In genomic region chr12:623865-624372, GRCh38 we compare ENCODE assay signal across 25 cellular contexts. TPM values are rescaled to one million over a fixed set of nuclear protein-coding genes. Genes with fewer than 3 reads are reported as not detected.
A peak's percentile ranks its signal among the peaks of the same experiment; 100 is the strongest.
DNase-seq lines count a peak whose midpoint lies in the region; ATAC-seq and TF ChIP-seq lines count a peak whose summit lies in the region.
"Had no signal": no experiment of that assay in that cellular context is flagged by ENCODE, and none has a peak within 500 bp of the region (broad histone marks: within the 10 kb centered on the region; RNA-seq: fewer than 3 reads in every experiment).

No MANE protein-coding gene starts in this region.

- no peak overlapping the region for H3K4me3 Mint-ChIP-seq in activated naive CD4-positive, alpha-beta T cell treated with anti-CD3 and anti-CD28 coated beads, Interleukin-2, amount 10 ng/mL, durations not matched to agents 7 days and 5 days
- no peak overlapping the region for H3K4me3 Mint-ChIP-seq in CD4-positive, alpha-beta T cell
- H3K4me3 Mint-ChIP-seq in WTC11 = no peak overlapping the region
- H3K4me3 Mint-ChIP-seq: IgD-negative memory B cell had no signal

- H3K36me3 ChIP-seq in neutrophil = peaks cover 6% of the 10 kb centered on the region
- H3K36me3 ChIP-seq: BLaER1, cardiac muscle cell, thoracic aorta had no signal

- no peak overlapping the region for H3K27ac ChIP-seq in CD4-positive, alpha-beta T cell (ENCODE audit: low read depth, low read length)
- H3K27ac ChIP-seq in neutrophil = peak overlapping the region; percentile 95
- H3K27ac ChIP-seq: BLaER1, cardiac muscle cell, SK-N-MC, thoracic aorta had no signal

- peak overlapping the region in 1 of 2 experiments; percentile 37 for H3K4me3 ChIP-seq in neutrophil (ENCODE audit: low read depth in 1 of 2, low read length in 1 of 2)
- H3K4me3 ChIP-seq: BLaER1, cardiac muscle cell, SK-N-MC, thoracic aorta had no signal

- no peak for DNase-seq in activated naive CD4-positive, alpha-beta T cell treated with anti-CD3 and anti-CD28 coated beads, Interleukin-2, amount 10 ng/mL, durations not matched to agents 7 days and 5 days
- no peak for DNase-seq in activated naive CD4-positive, alpha-beta T cell treated with anti-CD3 and anti-CD28 coated beads, Interleukin-2, amount 50 U/mL, for 16 hours
- no peak for DNase-seq in CD4-positive, alpha-beta T cell
- no peak for DNase-seq in WTC11 (ENCODE audit: low spot score)
- DNase-seq in GM13976 (ENCODE audit: low spot score) = no peak
- no peak for DNase-seq in hypothalamus (lab: John Stamatoyannopoulos, UW)
- DNase-seq: activated CD4-positive, alpha-beta T cell treated with anti-CD3 and anti-CD28 coated beads, Interleukin-2, amount 50 U/mL, for 48 hours; activated CD8-positive, alpha-beta memory T cell treated with anti-CD3 and anti-CD28 coated beads, Interleukin-2, amount 50 U/mL, for 4 hours; aorta; cortex of kidney; mesenchymal stem cell; NCI-H1092 treated with DMSO at 0.1 percent for 48 hours; NCI-H2029; NCI-H526 treated with DMSO at 0.1 percent for 48 hours; RPMI8226; stimulated activated CD4-positive, alpha-beta T cell treated with anti-CD3 and anti-CD28 coated beads, Interleukin-4, amount 100 ng/mL, for 1 hour; stimulated activated naive CD4-positive, alpha-beta T cell had no signal

- peaks cover 51% of the 10 kb centered on the region for H3K4me1 Mint-ChIP-seq in activated naive CD4-positive, alpha-beta T cell treated with anti-CD3 and anti-CD28 coated beads, Interleukin-2, amount 10 ng/mL, durations not matched to agents 7 days and 5 days
- H3K4me1 Mint-ChIP-seq in CD4-positive, alpha-beta T cell (ENCODE audit: low read depth) = peaks cover 54% of the 10 kb centered on the region
- H3K4me1 Mint-ChIP-seq in WTC11 = peaks cover 29% of the 10 kb centered on the region

- TF ChIP-seq CTCF in CD4-positive, alpha-beta T cell (IDR thresholded peaks at IDR 0.05) = no peak
- TF ChIP-seq CTCF in WTC11 (IDR thresholded peaks at IDR 0.05) = no peak
- TF ChIP-seq CTCF in neutrophil (IDR thresholded peaks at IDR 0.05) = no peak
- no peak for TF ChIP-seq CTCF in GM13976 (IDR thresholded peaks at IDR 0.05; ENCODE audit: borderline replicate concordance, control extremely low read depth, extremely low read depth, insufficient read depth, missing control alignments)

- no peaks in the 10 kb centered on the region for H3K27me3 ChIP-seq in CD4-positive, alpha-beta T cell (ENCODE audit: control insufficient read depth, insufficient read depth, low read length)
- no peaks in the 10 kb centered on the region for H3K27me3 ChIP-seq in neutrophil
- H3K27me3 ChIP-seq: BLaER1, cardiac muscle cell had no signal

- peak overlapping the region; percentile 16 for H3K27ac Mint-ChIP-seq in activated naive CD4-positive, alpha-beta T cell treated with anti-CD3 and anti-CD28 coated beads, Interleukin-2, amount 10 ng/mL, durations not matched to agents 7 days and 5 days
- peak overlapping the region; percentile 18 for H3K27ac Mint-ChIP-seq in CD4-positive, alpha-beta T cell
- no peak overlapping the region for H3K27ac Mint-ChIP-seq in WTC11
- H3K27ac Mint-ChIP-seq: IgD-negative memory B cell had no signal

- H3K27me3 Mint-ChIP-seq in activated naive CD4-positive, alpha-beta T cell treated with anti-CD3 and anti-CD28 coated beads, Interleukin-2, amount 10 ng/mL, durations not matched to agents 7 days and 5 days = no peaks in the 10 kb centered on the region
- H3K27me3 Mint-ChIP-seq in CD4-positive, alpha-beta T cell = no peaks in the 10 kb centered on the region
- no peaks in the 10 kb centered on the region for H3K27me3 Mint-ChIP-seq in WTC11 (ENCODE audit: low read depth)
- H3K27me3 Mint-ChIP-seq: IgD-negative memory B cell had no signal

- no peaks in the 10 kb centered on the region for H3K36me3 Mint-ChIP-seq in activated naive CD4-positive, alpha-beta T cell treated with anti-CD3 and anti-CD28 coated beads, Interleukin-2, amount 10 ng/mL, durations not matched to agents 7 days and 5 days
- no peaks in the 10 kb centered on the region for H3K36me3 Mint-ChIP-seq in CD4-positive, alpha-beta T cell (ENCODE audit: low read depth)
- H3K36me3 Mint-ChIP-seq in WTC11 = no peaks in the 10 kb centered on the region
- H3K36me3 Mint-ChIP-seq: activated naive CD4-positive, alpha-beta T cell treated with anti-CD3 and anti-CD28 coated beads, Interleukin-2, amount 50 U/mL, for 72 hours had no signal

- ATAC-seq in CD4-positive, alpha-beta T cell (ENCODE audit: poor library complexity) = no peak
- peak; percentile 85 for ATAC-seq in WTC11
- no peak for ATAC-seq in GM18868 (IDR thresholded peaks at IDR 0.05; ENCODE audit: unreplicated experiment)

- CTCF ChIA-PET in activated naive CD4-positive, alpha-beta T cell treated with anti-CD3 and anti-CD28 coated beads, Interleukin-2, amount 10 ng/mL, durations not matched to agents 7 days and 5 days (lab: Charles Lee) = interaction anchor here (0.6 to 3.0 kb wide), 4 partner anchors 9 to 191 kb away, joined by 3 to 12 read pairs (median 4); partner anchors contain the start of gene WNK1
- CTCF ChIA-PET in CD4-positive, alpha-beta T cell (lab: Charles Lee) = interaction anchor here (0.9 kb wide), 1 partner anchor 48 kb away, joined by 4 read pairs; no protein-coding TSS in a partner anchor
- CTCF ChIA-PET in WTC11 (lab: Charles Lee) = interaction anchor here (1.0 to 2.1 kb wide), 4 partner anchors 47 to 131 kb away, joined by 3 to 12 read pairs (median 4); partner anchors contain the start of gene WNK1

- H3K9me3 Mint-ChIP-seq in activated naive CD4-positive, alpha-beta T cell treated with anti-CD3 and anti-CD28 coated beads, Interleukin-2, amount 10 ng/mL, durations not matched to agents 7 days and 5 days = no peaks in the 10 kb centered on the region
- H3K9me3 Mint-ChIP-seq in CD4-positive, alpha-beta T cell = no peaks in the 10 kb centered on the region
- H3K9me3 Mint-ChIP-seq in WTC11 = no peaks in the 10 kb centered on the region
- H3K9me3 Mint-ChIP-seq: activated naive CD4-positive, alpha-beta T cell treated with anti-CD3 and anti-CD28 coated beads, Interleukin-2, amount 50 U/mL, for 72 hours; IgD-negative memory B cell had no signal

- POLR2A ChIA-PET in CD4-positive, alpha-beta T cell (lab: Charles Lee) = no interaction called here
- POLR2A ChIA-PET in WTC11 (lab: Charles Lee) = no interaction called here

- H3K4me1 ChIP-seq in neutrophil (ENCODE audit: control insufficient read depth in 1 of 2, insufficient read depth in 1 of 2, low read depth in 1 of 2, low read length in 1 of 2) = peaks cover 71 to 82% of the 10 kb centered on the region in 2 experiments

- no peaks in the 10 kb centered on the region for H3K9me3 ChIP-seq in CD4-positive, alpha-beta T cell (ENCODE audit: control insufficient read depth, low read length)
- no peaks in the 10 kb centered on the region for H3K9me3 ChIP-seq in neutrophil
- H3K9me3 ChIP-seq: BLaER1, thoracic aorta had no signal

- intact Hi-C loops in CD4-positive, alpha-beta T cell (cut with DNase I, micrococcal nuclease) = no loop called here

- in situ Hi-C loops in GM13976 (cut with MboI; ENCODE audit: low sequenced_read_pairs, unreplicated experiment) = no loop called here

TF ChIP-seq in WTC11, 78 proteins besides CTCF, POLR2A, EP300 and RAD21:
- TF ChIP-seq, protein P1, sequence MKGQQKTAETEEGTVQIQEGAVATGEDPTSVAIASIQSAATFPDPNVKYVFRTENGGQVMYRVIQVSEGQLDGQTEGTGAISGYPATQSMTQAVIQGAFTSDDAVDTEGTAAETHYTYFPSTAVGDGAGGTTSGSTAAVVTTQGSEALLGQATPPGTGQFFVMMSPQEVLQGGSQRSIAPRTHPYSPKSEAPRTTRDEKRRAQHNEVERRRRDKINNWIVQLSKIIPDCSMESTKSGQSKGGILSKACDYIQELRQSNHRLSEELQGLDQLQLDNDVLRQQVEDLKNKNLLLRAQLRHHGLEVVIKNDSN (CRISPR knock-in tag; IDR thresholded peaks at IDR 0.05) = no peak
- TF ChIP-seq ZNF423 (CRISPR knock-in tag; IDR thresholded peaks at IDR 0.05) = no peak
- no peak for TF ChIP-seq ATF3 (CRISPR knock-in tag; conservative IDR thresholded peaks at IDR 0.05)
- no peak for TF ChIP-seq PRRX2 (CRISPR knock-in tag; IDR thresholded peaks at IDR 0.05)
- TF ChIP-seq CBFB (CRISPR knock-in tag; IDR thresholded peaks at IDR 0.05; ENCODE audit: low read depth) = no peak
- TF ChIP-seq CDX4 (CRISPR knock-in tag; IDR thresholded peaks at IDR 0.05; ENCODE audit: borderline replicate concordance) = no peak
- no peak for TF ChIP-seq NR3C1 (CRISPR knock-in tag; conservative IDR thresholded peaks at IDR 0.05; ENCODE audit: low read depth)
- TF ChIP-seq FOXJ3 (CRISPR knock-in tag; IDR thresholded peaks at IDR 0.05; ENCODE audit: borderline replicate concordance) = no peak
- no peak for TF ChIP-seq ZNF281 (CRISPR knock-in tag; IDR thresholded peaks at IDR 0.05)

RNA-seq across cellular contexts. Expression of gene NINJ2, which starts 39.3 kb away (rescaled TPM):
- total RNA-seq in CD4-positive, alpha-beta T cell = 1 to 10 TPM; 1.1 to 3.4 TPM
- 0.41 to 0.73 TPM (median 0.42 TPM) in 3 replicates for total RNA-seq in WTC11 (2021)
- total RNA-seq: cardiac muscle cell had no signal
